11 cellular contexts compared by ENCODE assay signal in genomic region chr1:27445177-27445936, GRCh38. TPM values are rescaled to one million over a fixed set of nuclear protein-coding genes. Genes with fewer than 3 reads are reported as not detected.
DNase-seq lines count a peak whose midpoint lies in the region; ATAC-seq and TF ChIP-seq lines count a peak whose summit lies in the region.
"Had no signal": no experiment of that assay in that cellular context is flagged by ENCODE, and none has a peak within 500 bp of the region (broad histone marks: within the 10 kb centered on the region; RNA-seq: fewer than 3 reads in every experiment).

No MANE protein-coding gene starts in this region.

- no peaks in the 10 kb centered on the region for H3K9me2 ChIP-seq in Karpas-422 (replicated peaks; ENCODE audit: insufficient read depth, low read length)

- WGBS in transverse colon (ENCODE audit: low coverage in 1 of 2), 2 donors, result 60 to 72% methylated on average over 4 of the region's 4 CpGs

- H3K4me1 Mint-ChIP-seq in effector memory CD8-positive, alpha-beta T cell (ENCODE audit: low read depth in 2 of 2), result peaks cover 33 to 40% of the 10 kb centered on the region in 2 donors

- H3K4me1 ChIP-seq in left ventricle myocardium inferior (peaks cover 73% of the 10 kb centered on the region), right atrium auricular region (peaks cover 0 to 54% of the 10 kb centered on the region in 2 donors), Karpas-422 (ENCODE audit: low read length) (peaks cover 30% of the 10 kb centered on the region), transverse colon (peaks cover 0 to 26% (median 12%) of the 10 kb centered on the region in 4 donors)
- H3K4me1 ChIP-seq: BE2C had no signal

- H3K4me3 ChIP-seq in left ventricle myocardium inferior, result no peak overlapping the region
- H3K4me3 ChIP-seq in right atrium auricular region, result no peak overlapping the region
- no peak overlapping the region for H3K4me3 ChIP-seq in Karpas-422 (ENCODE audit: low read length)
- no peak overlapping the region for H3K4me3 ChIP-seq in transverse colon

- H3K27ac ChIP-seq in left ventricle myocardium inferior (replicated peaks), result peak overlapping the region; percentile 33
- peak overlapping the region in 1 of 2 donors; percentile 7 for H3K27ac ChIP-seq in right atrium auricular region
- peak overlapping the region; percentile 38 for H3K27ac ChIP-seq in Karpas-422 (ENCODE audit: low read length)
- peak overlapping the region; percentile 3 to 34 (median 12) for H3K27ac ChIP-seq in transverse colon

- no peak for TF ChIP-seq POLR2A in transverse colon (IDR thresholded peaks at IDR 0.05)

- no peak overlapping the region for H2AFZ ChIP-seq in Karpas-422 (ENCODE audit: low read length)

- H3K9ac ChIP-seq in Karpas-422 (ENCODE audit: low read length), result peak overlapping the region; percentile 18; the same call in 1 of the 2 replicates

- no peak for TF ChIP-seq EP300 in transverse colon (IDR thresholded peaks at IDR 0.05; ENCODE audit: low read depth)

- H3K36me3 ChIP-seq in left ventricle myocardium inferior (peaks cover 9% of the 10 kb centered on the region), right atrium auricular region (peaks cover 17% of the 10 kb centered on the region), Karpas-422 (ENCODE audit: insufficient read depth, low read length) (no peaks in the 10 kb centered on the region), transverse colon (peaks cover 0 to 4% (median 0%) of the 10 kb centered on the region in 4 donors)
- H3K36me3 ChIP-seq: BE2C had no signal

- intact Hi-C loops in left ventricle myocardium inferior (cut with micrococcal nuclease), result no loop called here
- intact Hi-C loops in transverse colon (cut with DNase I; ENCODE audit: low total_unique reads), result no loop called here
- intact Hi-C loops in left colon (cut with DNase I, micrococcal nuclease), result no loop called here

- H3K9me3 ChIP-seq in left ventricle myocardium inferior (replicated peaks) (no peaks in the 10 kb centered on the region), right atrium auricular region (no peaks in the 10 kb centered on the region), Karpas-422 (ENCODE audit: low read length) (no peaks in the 10 kb centered on the region), transverse colon (no peaks in the 10 kb centered on the region)
- H3K9me3 ChIP-seq: BE2C had no signal

- H3K4me2 ChIP-seq in Karpas-422 (ENCODE audit: low read depth, low read length, poor library complexity, severe bottlenecking), result peak overlapping the region; percentile 37

- no peak for ATAC-seq in effector memory CD8-positive, alpha-beta T cell (replicated peaks)
- ATAC-seq in GM18867 (IDR thresholded peaks at IDR 0.05; ENCODE audit: unreplicated experiment), result no peak
- ATAC-seq in left colon, result no peak

- no peak for TF ChIP-seq CTCF in left ventricle myocardium inferior (IDR thresholded peaks at IDR 0.05; ENCODE audit: borderline replicate concordance)
- no peak for TF ChIP-seq CTCF in right atrium auricular region (IDR thresholded peaks at IDR 0.05)
- TF ChIP-seq CTCF in transverse colon (IDR thresholded peaks at IDR 0.05), result no peak

- H3K36me3 Mint-ChIP-seq in effector memory CD8-positive, alpha-beta T cell (ENCODE audit: insufficient read depth), result peaks cover 11% of the 10 kb centered on the region

- H3K79me2 ChIP-seq in Karpas-422 (ENCODE audit: low read length), result peaks cover 70% of the 10 kb centered on the region

- no peaks in the 10 kb centered on the region for H3K27me3 Mint-ChIP-seq in effector memory CD8-positive, alpha-beta T cell

- H3K4me3 Mint-ChIP-seq in effector memory CD8-positive, alpha-beta T cell, result peak overlapping the region; percentile 1 to 26

- DNase-seq in left ventricle myocardium inferior (no peak), right atrium auricular region (ENCODE audit: low spot score) (no peak), Karpas-422 (no peak), transverse colon (no peak), AG08395 (ENCODE audit: low spot score) (no peak), left colon (no peak)
- DNase-seq in effector memory CD8-positive, alpha-beta T cell, result no peak
- DNase-seq: BE2C, KG1, NCI-H510A had no signal

- peak overlapping the region; percentile 61 to 90 for H3K27ac Mint-ChIP-seq in effector memory CD8-positive, alpha-beta T cell

- in situ Hi-C loops in transverse colon (cut with MboI; ENCODE audit: low pct_ligation_motif_present in 1 of 4, low pct_unique_long_range_greater_than_20kb in 1 of 4, low sequenced_read_pairs in 3 of 4), result no loop called here

- no peaks in the 10 kb centered on the region for H4K20me1 ChIP-seq in Karpas-422 (ENCODE audit: insufficient read depth, low read depth, low read length)

- H3K9me3 Mint-ChIP-seq in effector memory CD8-positive, alpha-beta T cell, result no peaks in the 10 kb centered on the region

- H3K27me3 ChIP-seq in left ventricle myocardium inferior (ENCODE audit: low read depth) (no peaks in the 10 kb centered on the region), right atrium auricular region (no peaks in the 10 kb centered on the region), Karpas-422 (ENCODE audit: low read length) (no peaks in the 10 kb centered on the region), transverse colon (no peaks in the 10 kb centered on the region)
- H3K27me3 ChIP-seq: BE2C had no signal

RNA-seq across cellular contexts. Expression of gene WASF2, which starts 44.6 kb away (rescaled TPM):
- 51.2 TPM for total RNA-seq in left ventricle myocardium inferior
- 10 to 100 TPM; 20.7 to 49.0 TPM for total RNA-seq in right atrium auricular region
- total RNA-seq in Karpas-422 (2014; rRNA removed; shearing (Covaris generic); ENCODE audit: low replicate concordance), result 20.2 and 21.7 TPM in 2 replicates
- 100 to 1,000 TPM in 1 of 4 donors, 10 to 100 TPM in 3; 34.6 to 114 (median 60.9) TPM for total RNA-seq in transverse colon
- total RNA-seq in left colon, result 100 to 1,000 TPM in 1 of 2 donors, 10 to 100 TPM in 1; 97.7 to 144 TPM

RNA-seq across cellular contexts. Expression of gene GPR3, which starts 52.9 kb away (rescaled TPM):
- 0.16 TPM for total RNA-seq in left ventricle myocardium inferior
- total RNA-seq in right atrium auricular region, result 1 to 10 TPM; 2.9 to 4.4 TPM
- 3.6 and 3.7 TPM in 2 replicates for total RNA-seq in Karpas-422 (2014; rRNA removed; shearing (Covaris generic); ENCODE audit: low replicate concordance)
- not detected for total RNA-seq in transverse colon
- total RNA-seq in left colon, result not detected
